In the genomic region with DNA sequence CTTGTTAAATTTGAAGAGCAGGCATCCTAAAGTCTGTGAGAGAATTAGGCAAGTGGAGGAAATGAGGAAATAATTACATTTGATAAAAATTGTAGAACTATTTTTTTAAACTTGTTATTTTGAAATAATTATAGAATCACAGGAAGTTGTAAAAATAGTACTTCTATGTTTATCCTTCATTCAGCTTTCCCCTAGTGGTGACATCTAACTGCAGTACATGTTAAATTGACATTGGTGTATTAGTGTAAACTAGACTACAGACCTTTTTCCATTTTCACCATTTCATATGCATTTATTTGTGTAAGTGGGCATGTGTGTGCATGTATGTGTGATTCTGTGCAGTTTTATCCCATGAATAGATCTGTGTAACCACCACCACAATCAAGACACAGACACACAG, we compare ENCODE assay signal across 17 cellular contexts. TPM values are rescaled to one million over a fixed set of nuclear protein-coding genes. Genes with fewer than 3 reads are reported as not detected.
DNase-seq lines count a peak whose midpoint lies in the region; ATAC-seq and TF ChIP-seq lines count a peak whose summit lies in the region.
"Had no signal": no experiment of that assay in that cellular context is flagged by ENCODE, and none has a peak within 500 bp of the region (broad histone marks: within the 10 kb centered on the region; RNA-seq: fewer than 3 reads in every experiment).

No MANE protein-coding gene starts in this region.

- no peaks in the 10 kb centered on the region for H3F3A ChIP-seq in PC-3 (ENCODE audit: low read length, unreplicated experiment)

- peaks cover 54% of the 10 kb centered on the region for H3K36me3 ChIP-seq in CD4-positive, CD25-positive, alpha-beta regulatory T cell (ENCODE audit: control insufficient read depth, insufficient read depth, low read length)
- H3K36me3 ChIP-seq in PC-3 (ENCODE audit: low read depth, low read length), result no peaks in the 10 kb centered on the region
- peaks cover 0 to 23% (median 1%) of the 10 kb centered on the region in 4 donors for H3K36me3 ChIP-seq in right lobe of liver
- no peaks in the 10 kb centered on the region for H3K36me3 ChIP-seq in upper lobe of left lung

- no peaks in the 10 kb centered on the region for H3K27me3 Mint-ChIP-seq in CD4-positive, CD25-positive, alpha-beta regulatory T cell

- no peak overlapping the region for H2AFZ ChIP-seq in PC-3 (ENCODE audit: low read length)

- H3K27ac ChIP-seq in CD4-positive, CD25-positive, alpha-beta regulatory T cell (ENCODE audit: insufficient read depth, low read length, poor library complexity, severe bottlenecking), result no peak overlapping the region
- H3K27ac ChIP-seq in PC-3 (ENCODE audit: low read length) (no peak overlapping the region), right lobe of liver (no peak overlapping the region), upper lobe of left lung (no peak overlapping the region)
- H3K27ac ChIP-seq: testis had no signal

- no peaks in the 10 kb centered on the region for H3K27me3 ChIP-seq in CD4-positive, CD25-positive, alpha-beta regulatory T cell (ENCODE audit: control insufficient read depth, insufficient read depth, low read length)
- H3K27me3 ChIP-seq in PC-3 (ENCODE audit: low read length) (peaks cover 27% of the 10 kb centered on the region), right lobe of liver (no peaks in the 10 kb centered on the region), upper lobe of left lung (no peaks in the 10 kb centered on the region)
- H3K27me3 ChIP-seq: testis had no signal

- H3K4me3 Mint-ChIP-seq in CD4-positive, CD25-positive, alpha-beta regulatory T cell, result no peak overlapping the region
- H3K4me3 Mint-ChIP-seq: WTC11 had no signal

- H3K4me2 ChIP-seq in PC-3 (ENCODE audit: low read length), result no peak overlapping the region
- H3K4me2 ChIP-seq: smooth muscle cell had no signal

- POLR2A ChIA-PET in PC-3 (lab: Charles Lee; ENCODE audit: unreplicated experiment), result interaction anchor here (0.6 kb wide), 1 partner anchor 248 kb away, joined by 5 read pairs; no protein-coding TSS in a partner anchor

- no peaks in the 10 kb centered on the region for H3K9me2 ChIP-seq in PC-3 (replicated peaks; ENCODE audit: low read length)

- no peaks in the 10 kb centered on the region for H3K4me1 ChIP-seq in CD4-positive, CD25-positive, alpha-beta regulatory T cell (ENCODE audit: control insufficient read depth, insufficient read depth, low read length, poor library complexity, severe bottlenecking)
- H3K4me1 ChIP-seq in PC-3 (ENCODE audit: insufficient read depth, low read length) (no peaks in the 10 kb centered on the region), right lobe of liver (no peaks in the 10 kb centered on the region), upper lobe of left lung (no peaks in the 10 kb centered on the region)
- H3K4me1 ChIP-seq: testis had no signal

- ATAC-seq in CD4-positive, CD25-positive, alpha-beta regulatory T cell (ENCODE audit: low read depth in 2 of 2), result no peak
- no peak for ATAC-seq in PC-3
- ATAC-seq in right lobe of liver, result peak in 1 of 4 donors; percentile 27
- ATAC-seq in GM18520 (IDR thresholded peaks at IDR 0.05; ENCODE audit: unreplicated experiment), result no peak
- ATAC-seq in upper lobe of left lung (ENCODE audit: low FRiP score in 2 of 2), result no peak
- ATAC-seq in GM19328 (IDR thresholded peaks at IDR 0.05; ENCODE audit: unreplicated experiment), result no peak
- ATAC-seq: WTC11 had no signal

- peaks cover 26% of the 10 kb centered on the region for H3K36me3 Mint-ChIP-seq in CD4-positive, CD25-positive, alpha-beta regulatory T cell

- TF ChIP-seq CTCF in GM12875 (IDR thresholded peaks at IDR 0.05; ENCODE audit: borderline replicate concordance, insufficient read depth, low read depth, low read length), result peak; percentile 14; the same call in 1 of the 2 replicates
- TF ChIP-seq CTCF in PC-3 (conservative IDR thresholded peaks at IDR 0.05; ENCODE audit: low read depth, low read length), result peak; percentile 28; the same call in 1 of the 2 replicates
- peak in 3 of 4 donors; percentile 10 to 26 (median 13) for TF ChIP-seq CTCF in right lobe of liver (IDR thresholded peaks at IDR 0.05)
- no peak for TF ChIP-seq CTCF in upper lobe of left lung (IDR thresholded peaks at IDR 0.05)

- H3K4me3 ChIP-seq in CD4-positive, CD25-positive, alpha-beta regulatory T cell (ENCODE audit: low read depth, low read length), result no peak overlapping the region
- H3K4me3 ChIP-seq in GM12875 (ENCODE audit: low read depth, low read length), result no peak overlapping the region
- H3K4me3 ChIP-seq in PC-3 (ENCODE audit: low read length), result no peak overlapping the region
- no peak overlapping the region for H3K4me3 ChIP-seq in right lobe of liver
- H3K4me3 ChIP-seq in upper lobe of left lung, result no peak overlapping the region
- H3K4me3 ChIP-seq: smooth muscle cell, testis had no signal

- H3K4me1 Mint-ChIP-seq in CD4-positive, CD25-positive, alpha-beta regulatory T cell, result peaks cover 9 to 42% (median 30%) of the 10 kb centered on the region in 4 donors
- H3K4me1 Mint-ChIP-seq: WTC11 had no signal

- peak in 1 of 3 donors; percentile 20 for DNase-seq in CD4-positive, CD25-positive, alpha-beta regulatory T cell
- DNase-seq in PC-3, result no peak
- DNase-seq in right lobe of liver, result no peak
- DNase-seq in upper lobe of left lung, result no peak
- DNase-seq in SK-N-DZ (ENCODE audit: low spot score), result no peak
- DNase-seq: HCEC 1CT, NCI-H2081, NCI-H69, T-helper 1 cell, testis had no signal

- H4K20me1 ChIP-seq in PC-3 (ENCODE audit: low read length), result no peaks in the 10 kb centered on the region

- CTCF ChIA-PET in PC-3 (lab: Charles Lee), result no interaction called here

- peak overlapping the region in 2 of 3 donors; percentile 60 to 73 for H3K27ac Mint-ChIP-seq in CD4-positive, CD25-positive, alpha-beta regulatory T cell
- H3K27ac Mint-ChIP-seq: activated T-helper 2 cell treated with anti-CD3 and anti-CD28 coated beads, Interferon-gamma antibody, Interleukin-2, Interleukin-4, amounts not matched to agents 10 μg/mL and 5 μg/mL and 100 μg/mL, durations not matched to agents 14 hours and 24 hours and 36 hours; WTC11 had no signal

- no peaks in the 10 kb centered on the region for H3K9me3 Mint-ChIP-seq in CD4-positive, CD25-positive, alpha-beta regulatory T cell
- H3K9me3 Mint-ChIP-seq: activated T-helper 2 cell treated with anti-CD3 and anti-CD28 coated beads, Interferon-gamma antibody, Interleukin-2, Interleukin-4, amounts not matched to agents 10 μg/mL and 5 μg/mL and 100 μg/mL, durations not matched to agents 14 hours and 24 hours and 36 hours; WTC11 had no signal

- no peak for TF ChIP-seq EP300 in upper lobe of left lung (IDR thresholded peaks at IDR 0.05)

- no peak for TF ChIP-seq POLR2A in right lobe of liver (IDR thresholded peaks at IDR 0.05)
- no peak for TF ChIP-seq POLR2A in upper lobe of left lung (IDR thresholded peaks at IDR 0.05)

- no peaks in the 10 kb centered on the region for H3K9me3 ChIP-seq in CD4-positive, CD25-positive, alpha-beta regulatory T cell (ENCODE audit: control insufficient read depth in 2 of 2, low read length in 2 of 2)
- H3K9me3 ChIP-seq in PC-3 (ENCODE audit: low read length) (no peaks in the 10 kb centered on the region), right lobe of liver (no peaks in the 10 kb centered on the region), upper lobe of left lung (no peaks in the 10 kb centered on the region)
- H3K9me3 ChIP-seq: testis had no signal

- no peak overlapping the region for H3K9ac ChIP-seq in PC-3 (ENCODE audit: low read length)

- intact Hi-C loops in PC-3 (cut with micrococcal nuclease), result no loop called here
- intact Hi-C loops in right lobe of liver (cut with DNase I), result no loop called here

- no TSS peak for BruUV-seq in PC-3 (replicated peaks; lab: Mats Ljungman, UMichigan)

- H3K79me2 ChIP-seq in PC-3 (ENCODE audit: low read length), result no peaks in the 10 kb centered on the region

RNA-seq across cellular contexts. Expression of a gene that starts 51.6 kb away (rescaled TPM):
- not detected for total RNA-seq in CD4-positive, CD25-positive, alpha-beta regulatory T cell
- 1 to 10 TPM in 1 of 4 donors, under 1 TPM in 3; 0.77 to 1.6 (median 0.83) TPM for polyA plus RNA-seq in CD4-positive, CD25-positive, alpha-beta regulatory T cell
- 0.11 TPM in 1 of 2 replicates, not detected in the other for total RNA-seq in PC-3 (2014; rRNA removed)
- total RNA-seq in right lobe of liver, result 1 to 10 TPM in 3 of 6 experiments, under 1 TPM in 2, not detected in 1; 0.09 to 2.1 (median 1.6) TPM
- total RNA-seq in upper lobe of left lung, result under 1 TPM in 3 of 6 donors, not detected in 3; 0.34 to 0.46 (median 0.43) TPM
- polyA plus RNA-seq in SK-N-DZ (2014; cell fraction: cytosol; rRNA removed), result not detected in 2 replicates
- not detected in 2 replicates for polyA plus RNA-seq in SK-N-DZ (2014; cell fraction: nucleus; rRNA removed)
- total RNA-seq: activated CD8-positive, alpha-beta memory T cell treated with anti-CD3 and anti-CD28 coated beads for 36 hours; testis; WTC11 had no signal
- polyA plus RNA-seq: smooth muscle cell had no signal

Comparison
In these comparisons a context has a peak if more than half of its experiments do, and no peak if none do; other contexts are left out.
1. CTCF ChIP-seq: peak in GM12875 (single experiment), PC-3 (single experiment) and right lobe of liver (3 of 4); none in upper lobe of left lung (0 of 6).